Comparison of ENCODE assay signal across 8 cellular contexts in genomic region chr4:137124278-137124932, GRCh38.
DNase-seq lines count a peak whose midpoint lies in the region; ATAC-seq lines count a peak whose summit lies in the region.

No MANE protein-coding gene starts in this region.

- DNase-seq in DMS53 (lab: John Stamatoyannopoulos, UW): peak; percentile 80
- peak; percentile 72 for DNase-seq in HT1080 (ENCODE audit: low read depth)
- peak; percentile 6 for DNase-seq in NT2/D1 (ENCODE audit: low read depth, low spot score)
- peak; percentile 64 for DNase-seq in midbrain (lab: John Stamatoyannopoulos, UW)
- DNase-seq in T-helper 1 cell: no peak
- DNase-seq in posterior cingulate gyrus: no peak

- no peaks in the 10 kb centered on the region for H3K27me3 ChIP-seq in NT2/D1 (ENCODE audit: insufficient read depth, insufficient read length)
- H3K27me3 ChIP-seq in duodenal mucosa (ENCODE audit: control insufficient read depth in 1 of 2, insufficient read depth in 2 of 2, low read length in 2 of 2): no peaks in the 10 kb centered on the region

- no peak overlapping the region for H3K27ac ChIP-seq in duodenal mucosa (ENCODE audit: low read depth, low read length)

- H3K4me3 ChIP-seq in NT2/D1 (ENCODE audit: insufficient read length, low read depth): no peak overlapping the region
- H3K4me3 ChIP-seq in duodenal mucosa (ENCODE audit: low read depth in 1 of 2, low read length in 2 of 2): peak overlapping the region; percentile 43 to 54

- H3K36me3 ChIP-seq in NT2/D1 (ENCODE audit: insufficient read depth, insufficient read length, low read length) (no peaks in the 10 kb centered on the region), duodenal mucosa (ENCODE audit: control insufficient read depth in 1 of 2, insufficient read depth in 2 of 2, low read length in 2 of 2) (no peaks in the 10 kb centered on the region)

- H3K9ac ChIP-seq in NT2/D1 (ENCODE audit: insufficient read length, low read depth) (no peak overlapping the region), duodenal mucosa (ENCODE audit: low read depth in 1 of 2, low read length in 2 of 2) (no peak overlapping the region)

- ATAC-seq in GM21529 (IDR thresholded peaks at IDR 0.05; ENCODE audit: unreplicated experiment): peak; percentile 90

- H3K4me1 ChIP-seq in NT2/D1 (ENCODE audit: insufficient read depth, insufficient read length): no peaks in the 10 kb centered on the region
- H3K4me1 ChIP-seq in duodenal mucosa (ENCODE audit: control insufficient read depth in 1 of 2, insufficient read depth in 2 of 2, low read length in 2 of 2): no peaks in the 10 kb centered on the region

- H3K9me3 ChIP-seq in NT2/D1 (ENCODE audit: insufficient read depth, low read length) (no peaks in the 10 kb centered on the region), duodenal mucosa (ENCODE audit: control insufficient read depth in 1 of 2, low read length in 2 of 2) (no peaks in the 10 kb centered on the region)

- intact Hi-C loops in posterior cingulate gyrus (cut with DNase I): loop anchor here (2.0 to 10.0 kb wide), 4 partner anchors 736 to 1556 kb away; no protein-coding TSS in a partner anchor

Comparison
In these comparisons a context has a peak if more than half of its experiments do, and no peak if none do; other contexts are left out.
1. DNase-seq: peak in DMS53 (single experiment), HT1080 (single experiment), NT2/D1 (single experiment) and midbrain (single experiment); none in T-helper 1 cell (0 of 5) and posterior cingulate gyrus (0 of 10).